In genomic region chr15:82808634-82809041, GRCh38 we compare ENCODE assay signal across 8 cellular contexts. TPM values are rescaled to one million over a fixed set of nuclear protein-coding genes. Genes with fewer than 3 reads are reported as not detected.
A peak's percentile ranks its signal among the peaks of the same experiment; 100 is the strongest.
DNase-seq lines count a peak whose midpoint lies in the region; ATAC-seq, FAIRE-seq and TF ChIP-seq lines count a peak whose summit lies in the region.

No MANE protein-coding gene starts in this region.

- H3K4me1 Mint-ChIP-seq in activated naive CD8-positive, alpha-beta T cell treated with anti-CD3 and anti-CD28 coated beads, Interleukin-2, amount 10 ng/mL, durations not matched to agents 7 days and 5 days = peaks cover 22% of the 10 kb centered on the region

- no peaks in the 10 kb centered on the region for H3K9me3 Mint-ChIP-seq in activated naive CD8-positive, alpha-beta T cell treated with anti-CD3 and anti-CD28 coated beads, Interleukin-2, amount 10 ng/mL, durations not matched to agents 7 days and 5 days

- H3K4me3 ChIP-seq in HepG2 (replicated peaks in 1 of 3; ENCODE audit: insufficient read depth in 1 of 3, low read depth in 2 of 3, low read length in 3 of 3) (peak overlapping the region; percentile 58 to 84 (median 64)), right lobe of liver (no peak overlapping the region), mucosa of stomach (ENCODE audit: low read length) (peak overlapping the region; percentile 5), smooth muscle cell (no peak overlapping the region), aorta (ENCODE audit: low read length in 2 of 2) (no peak overlapping the region)

- POLR2A ChIA-PET in HepG2 (lab: Yijun Ruan, JAX) = interaction anchor here (0.9 to 1.6 kb wide), 7 partner anchors 58 to 269 kb away, joined by 3 to 12 read pairs (median 3); partner anchors contain the start of genes RAMAC and RPS17
- POLR2A ChIA-PET in activated naive CD8-positive, alpha-beta T cell treated with anti-CD3 and anti-CD28 coated beads, Interleukin-2, amount 10 ng/mL, durations not matched to agents 7 days and 5 days (lab: Charles Lee) = interaction anchor here (4.0 to 4.5 kb wide), 2 partner anchors 59 to 268 kb away, joined by 22 to 26 read pairs; partner anchors contain the start of gene RPS17

- H4K20me1 ChIP-seq in HepG2 (ENCODE audit: insufficient read depth, low read length) (peaks cover 3% of the 10 kb centered on the region; the same call in 1 of the 2 replicates), smooth muscle cell (ENCODE audit: low read depth) (peaks cover 24% of the 10 kb centered on the region)

- H3K27ac ChIP-seq in HepG2 (ENCODE audit: extremely low read length, insufficient read depth, low read length) = peak overlapping the region; percentile 97
- peak overlapping the region in 1 of 3 donors; percentile 99 for H3K27ac ChIP-seq in right lobe of liver
- H3K27ac ChIP-seq in smooth muscle cell (ENCODE audit: low read depth) = no peak overlapping the region
- peak overlapping the region in 1 of 2 donors; percentile 37 for H3K27ac ChIP-seq in aorta (ENCODE audit: low read depth in 1 of 2, low read length in 2 of 2)

- in situ Hi-C loops in HepG2 (cut with HindIII; ENCODE audit: extremely low pct_ligation_motif_present, low pct_unique_long_range_greater_than_20kb) = no loop called here

- FAIRE-seq in HepG2 (lab: Jason Lieb, UNC) = no peak

- TSS peak; percentile 86 for BruUV-seq in HepG2 (replicated peaks; lab: Mats Ljungman, UMichigan)

- H3K36me3 ChIP-seq in HepG2 (replicated peaks in 1 of 2; ENCODE audit: control insufficient read depth in 1 of 2, insufficient read depth in 2 of 2, low read length in 2 of 2) (peaks cover 0 to under 1% of the 10 kb centered on the region in 2 experiments; a peak in 2 of 5 replicates), right lobe of liver (peaks cover 0 to 6% (median under 1%) of the 10 kb centered on the region in 4 donors), mucosa of stomach (ENCODE audit: control insufficient read depth, insufficient read depth, low read length) (no peaks in the 10 kb centered on the region), smooth muscle cell (ENCODE audit: low read depth) (no peaks in the 10 kb centered on the region), aorta (ENCODE audit: control insufficient read depth in 1 of 2, insufficient read depth in 2 of 2, low read length in 1 of 2) (no peaks in the 10 kb centered on the region)

- no peaks in the 10 kb centered on the region for H3K9me3 ChIP-seq in HepG2 (ENCODE audit: low read length)
- H3K9me3 ChIP-seq in right lobe of liver = no peaks in the 10 kb centered on the region
- no peaks in the 10 kb centered on the region for H3K9me3 ChIP-seq in mucosa of stomach (ENCODE audit: control insufficient read depth, low read length)
- H3K9me3 ChIP-seq in smooth muscle cell (replicated peaks; ENCODE audit: low read depth) = no peaks in the 10 kb centered on the region
- no peaks in the 10 kb centered on the region for H3K9me3 ChIP-seq in aorta (ENCODE audit: control insufficient read depth, low read length)

- no peak for TF ChIP-seq EP300 in HepG2 (IDR thresholded peaks at IDR 0.05; ENCODE audit: low read depth in 2 of 2, low read length in 2 of 2)
- no peak for TF ChIP-seq EP300 in HepG2 (CRISPR knock-in tag; IDR thresholded peaks at IDR 0.05; ENCODE audit: borderline replicate concordance)

- CTCF ChIA-PET in HepG2 (lab: Yijun Ruan, JAX; ENCODE audit: low intra/inter-chr PET ratio, low total read pairs) = no interaction called here

- WGBS in HepG2 (ENCODE audit: low lambda C conversion rate) = under 1% methylated on average over 9 of the region's 9 CpGs
- WGBS in right lobe of liver (ENCODE audit: insufficient coverage, low coverage, low lambda C conversion rate, missing lambda C conversion rate) = 84% methylated on average over 9 of the region's 9 CpGs
- 83% methylated on average over 9 of the region's 9 CpGs for WGBS in smooth muscle cell (ENCODE audit: low lambda C conversion rate)
- WGBS in aorta, 2 donors = 72 to 82% methylated on average over 9 of the region's 9 CpGs

- H3K4me1 ChIP-seq in HepG2 (ENCODE audit: insufficient read depth, low read length) = peaks cover 36% of the 10 kb centered on the region
- peaks cover 0 to 28% (median 10%) of the 10 kb centered on the region in 4 donors for H3K4me1 ChIP-seq in right lobe of liver
- peaks cover 4% of the 10 kb centered on the region for H3K4me1 ChIP-seq in mucosa of stomach (ENCODE audit: control insufficient read depth, insufficient read depth, low read length)
- peaks cover 14% of the 10 kb centered on the region for H3K4me1 ChIP-seq in smooth muscle cell (ENCODE audit: low read depth)
- H3K4me1 ChIP-seq in aorta (ENCODE audit: control insufficient read depth in 1 of 2, insufficient read depth in 2 of 2, low read length in 2 of 2) = peaks cover 0 to 3% of the 10 kb centered on the region in 2 donors

- H3K36me3 Mint-ChIP-seq in activated naive CD8-positive, alpha-beta T cell treated with anti-CD3 and anti-CD28 coated beads, Interleukin-2, amount 10 ng/mL, durations not matched to agents 7 days and 5 days = peaks cover 14% of the 10 kb centered on the region

- ATAC-seq in HepG2 (peak; percentile 61), right lobe of liver (no peak), aorta (ENCODE audit: low FRiP score) (no peak)
- ATAC-seq in activated naive CD8-positive, alpha-beta T cell treated with anti-CD3 and anti-CD28 coated beads, Interleukin-2, amount 10 ng/mL, durations not matched to agents 7 days and 5 days (ENCODE audit: low read depth) = no peak

- intact Hi-C loops in HepG2 (cut with micrococcal nuclease; ENCODE audit: unreplicated experiment) (loop anchor here (2.0 kb wide), 2 partner anchors 44 to 58 kb away; no protein-coding TSS in a partner anchor), right lobe of liver (cut with DNase I) (no loop called here), aorta (cut with DNase I) (loop anchor here in 1 of 2 donors (5.0 kb wide), 1 partner anchor 56 kb away; no protein-coding TSS in a partner anchor)

- no peak for TF ChIP-seq POLR2A in HepG2 (IDR thresholded peaks at IDR 0.05; ENCODE audit: insufficient read depth in 1 of 2, low read depth in 2 of 2, low read length in 2 of 2)
- TF ChIP-seq POLR2A in right lobe of liver (IDR thresholded peaks at IDR 0.05) = no peak

- TF ChIP-seq CTCF in HepG2 (CRISPR knock-in tag; IDR thresholded peaks at IDR 0.05) (no peak), right lobe of liver (IDR thresholded peaks at IDR 0.05) (no peak), smooth muscle cell (IDR thresholded peaks at IDR 0.05; ENCODE audit: borderline replicate concordance, insufficient read depth, poor library complexity, severe bottlenecking) (no peak)

- H3K27me3 Mint-ChIP-seq in activated naive CD8-positive, alpha-beta T cell treated with anti-CD3 and anti-CD28 coated beads, Interleukin-2, amount 10 ng/mL, durations not matched to agents 7 days and 5 days = peaks cover 5% of the 10 kb centered on the region

- no peaks in the 10 kb centered on the region; a peak in 2 of 5 replicates for H3K27me3 ChIP-seq in HepG2 (ENCODE audit: control insufficient read depth in 1 of 2, insufficient read depth in 2 of 2, low read length in 2 of 2)
- no peaks in the 10 kb centered on the region for H3K27me3 ChIP-seq in right lobe of liver
- H3K27me3 ChIP-seq in mucosa of stomach (ENCODE audit: control insufficient read depth, insufficient read depth, low read length) = no peaks in the 10 kb centered on the region
- no peaks in the 10 kb centered on the region for H3K27me3 ChIP-seq in smooth muscle cell (ENCODE audit: low read depth)
- H3K27me3 ChIP-seq in aorta (ENCODE audit: control insufficient read depth in 1 of 2, insufficient read depth in 2 of 2, low read length in 1 of 2) = no peaks in the 10 kb centered on the region

- H2AFZ ChIP-seq in HepG2 (ENCODE audit: low read length) = peak overlapping the region; percentile 75
- no peak overlapping the region for H2AFZ ChIP-seq in smooth muscle cell (ENCODE audit: low read depth)

- H3K27ac Mint-ChIP-seq in activated naive CD8-positive, alpha-beta T cell treated with anti-CD3 and anti-CD28 coated beads, Interleukin-2, amount 10 ng/mL, durations not matched to agents 7 days and 5 days = no peak overlapping the region

- peak overlapping the region; percentile 57 for H3K9ac ChIP-seq in HepG2 (ENCODE audit: insufficient read depth, low read depth, low read length)
- peak overlapping the region; percentile 2 for H3K9ac ChIP-seq in mucosa of stomach (ENCODE audit: low read length)
- no peak overlapping the region for H3K9ac ChIP-seq in smooth muscle cell (ENCODE audit: low read depth)

- DNase-seq in HepG2 (ENCODE audit: low spot score) (peak; percentile 11), right lobe of liver (no peak), smooth muscle cell (lab: John Stamatoyannopoulos, UW; ENCODE audit: unreplicated experiment) (no peak), SKM-1 treated with dmso at 0.1 percent for 144 hours (lab: John Stamatoyannopoulos, UW; ENCODE audit: unreplicated experiment) (no peak), aorta (no peak), NK-92 (lab: John Stamatoyannopoulos, UW; ENCODE audit: unreplicated experiment) (no peak)
- DNase-seq in activated naive CD8-positive, alpha-beta T cell treated with anti-CD3 and anti-CD28 coated beads, Interleukin-2, amount 10 ng/mL, durations not matched to agents 7 days and 5 days = no peak

- peaks cover 6% of the 10 kb centered on the region for H3F3A ChIP-seq in smooth muscle cell (ENCODE audit: low read depth)

- H3K79me2 ChIP-seq in HepG2 (ENCODE audit: insufficient read depth, low read length) (peaks cover 25% of the 10 kb centered on the region), smooth muscle cell (ENCODE audit: low read depth) (peaks cover 30% of the 10 kb centered on the region)

- peak overlapping the region; percentile 80 for H3K4me3 Mint-ChIP-seq in activated naive CD8-positive, alpha-beta T cell treated with anti-CD3 and anti-CD28 coated beads, Interleukin-2, amount 10 ng/mL, durations not matched to agents 7 days and 5 days

- H3K4me2 ChIP-seq in HepG2 (ENCODE audit: low read depth, low read length) (peak overlapping the region; percentile 98), smooth muscle cell (no peak overlapping the region)

- TF ChIP-seq RAD21 in HepG2 (CRISPR knock-in tag; IDR thresholded peaks at IDR 0.05) = no peak

RNA-seq across cellular contexts. Expression of gene WHAMM, which starts 0.8 kb away (rescaled TPM):
- 2.7 and 2.9 TPM in 2 replicates for total RNA-seq in HepG2 (2016; rRNA removed; fragmentation: Illumina TruSeq; extraction: Trizol)
- 3.1 and 4.9 TPM in 2 replicates for total RNA-seq in HepG2 (2016; cell fraction: cytosol; rRNA removed; fragmentation: Illumina TruSeq; extraction: Trizol; ENCODE audit: low read depth)
- 2.6 and 3.0 TPM in 2 replicates for total RNA-seq in HepG2 (2016; cell fraction: insoluble cytoplasmic fraction; rRNA removed; fragmentation: Illumina TruSeq; extraction: Trizol)
- 2.5 and 2.6 TPM in 2 replicates for total RNA-seq in HepG2 (2016; cell fraction: membrane; rRNA removed; fragmentation: Illumina TruSeq; extraction: Trizol)
- 3.3 and 3.8 TPM in 2 replicates for total RNA-seq in HepG2 (2016; cell fraction: nucleus; rRNA removed; fragmentation: Illumina TruSeq; extraction: Trizol)
- 3.0 and 3.5 TPM in 2 replicates for polyA plus RNA-seq in HepG2 (2011; rRNA removed)
- 2.4 TPM in 2 replicates for polyA plus RNA-seq in HepG2 (2011; cell fraction: cytosol; rRNA removed)
- polyA plus RNA-seq in HepG2 (2011; cell fraction: nucleus; rRNA removed) = 3.2 and 3.8 TPM in 2 replicates
- 3.0 and 3.3 TPM in 2 replicates for polyA plus RNA-seq in HepG2 (2012)
- 0.59 and 0.61 TPM in 2 replicates for polyA plus RNA-seq in HepG2 (2016; cell fraction: cytosol; fragmentation: Illumina TruSeq; extraction: Trizol; ENCODE audit: low read depth)
- 4.2 and 4.9 TPM in 2 replicates for polyA plus RNA-seq in HepG2 (2016; cell fraction: insoluble cytoplasmic fraction; fragmentation: Illumina TruSeq; extraction: Trizol; ENCODE audit: low read depth)
- polyA plus RNA-seq in HepG2 (2016; cell fraction: membrane; fragmentation: Illumina TruSeq; extraction: Trizol; ENCODE audit: low read depth) = 2.1 and 2.3 TPM in 2 replicates
- 6.8 and 8.2 TPM in 2 replicates for polyA plus RNA-seq in HepG2 (2016; cell fraction: nucleus; fragmentation: Illumina TruSeq; extraction: Trizol; ENCODE audit: insufficient read depth, low read depth)
- polyA minus RNA-seq in HepG2 (2011; rRNA and poly(A)+ RNA removed; ENCODE audit: low replicate concordance) = 1.8 and 2.1 TPM in 2 replicates
- 1.5 and 1.6 TPM in 2 replicates for polyA minus RNA-seq in HepG2 (2011; cell fraction: cytosol; rRNA and poly(A)+ RNA removed)
- polyA minus RNA-seq in HepG2 (2011; cell fraction: nucleus; rRNA and poly(A)+ RNA removed) = 3.1 TPM in 2 replicates
- total RNA-seq in right lobe of liver = 1 to 10 TPM; 3.7 to 6.5 (median 4.7) TPM
- total RNA-seq in activated naive CD8-positive, alpha-beta T cell treated with anti-CD3 and anti-CD28 coated beads, Interleukin-2, amount 10 ng/mL, durations not matched to agents 7 days and 5 days = 10 to 100 TPM; 18.1 to 18.2 TPM
- 2.2 and 3.6 TPM in 2 replicates for total RNA-seq in smooth muscle cell
- 4.1 and 5.1 TPM in 2 replicates for polyA plus RNA-seq in smooth muscle cell
- total RNA-seq in aorta = 10 to 100 TPM; 11.5 to 11.8 TPM
- polyA plus RNA-seq in aorta = 1 to 10 TPM; 2.0 to 4.2 TPM

RNA-seq across cellular contexts. Expression of gene FSD2, which starts 2.8 kb away (rescaled TPM):
- total RNA-seq in HepG2 (2016; rRNA removed; fragmentation: Illumina TruSeq; extraction: Trizol) = not detected in 2 replicates
- total RNA-seq in HepG2 (2016; cell fraction: cytosol; rRNA removed; fragmentation: Illumina TruSeq; extraction: Trizol; ENCODE audit: low read depth) = not detected in 2 replicates
- total RNA-seq in HepG2 (2016; cell fraction: insoluble cytoplasmic fraction; rRNA removed; fragmentation: Illumina TruSeq; extraction: Trizol) = not detected in 2 replicates
- not detected in 2 replicates for total RNA-seq in HepG2 (2016; cell fraction: membrane; rRNA removed; fragmentation: Illumina TruSeq; extraction: Trizol)
- total RNA-seq in HepG2 (2016; cell fraction: nucleus; rRNA removed; fragmentation: Illumina TruSeq; extraction: Trizol) = not detected in 2 replicates
- not detected in 2 replicates for polyA plus RNA-seq in HepG2 (2011; rRNA removed)
- not detected in 2 replicates for polyA plus RNA-seq in HepG2 (2011; cell fraction: cytosol; rRNA removed)
- not detected in 2 replicates for polyA plus RNA-seq in HepG2 (2011; cell fraction: nucleus; rRNA removed)
- polyA plus RNA-seq in HepG2 (2012) = not detected in 2 replicates
- polyA plus RNA-seq in HepG2 (2016; cell fraction: cytosol; fragmentation: Illumina TruSeq; extraction: Trizol; ENCODE audit: low read depth) = not detected in 2 replicates
- not detected in 2 replicates for polyA plus RNA-seq in HepG2 (2016; cell fraction: insoluble cytoplasmic fraction; fragmentation: Illumina TruSeq; extraction: Trizol; ENCODE audit: low read depth)
- not detected in 2 replicates for polyA plus RNA-seq in HepG2 (2016; cell fraction: membrane; fragmentation: Illumina TruSeq; extraction: Trizol; ENCODE audit: low read depth)
- not detected in 2 replicates for polyA plus RNA-seq in HepG2 (2016; cell fraction: nucleus; fragmentation: Illumina TruSeq; extraction: Trizol; ENCODE audit: insufficient read depth, low read depth)
- not detected in 2 replicates for polyA minus RNA-seq in HepG2 (2011; rRNA and poly(A)+ RNA removed; ENCODE audit: low replicate concordance)
- polyA minus RNA-seq in HepG2 (2011; cell fraction: cytosol; rRNA and poly(A)+ RNA removed) = not detected in 2 replicates
- polyA minus RNA-seq in HepG2 (2011; cell fraction: nucleus; rRNA and poly(A)+ RNA removed) = under 0.01 TPM in 1 of 2 replicates, not detected in the other
- not detected for total RNA-seq in right lobe of liver
- not detected for total RNA-seq in activated naive CD8-positive, alpha-beta T cell treated with anti-CD3 and anti-CD28 coated beads, Interleukin-2, amount 10 ng/mL, durations not matched to agents 7 days and 5 days
- not detected in 2 replicates for total RNA-seq in smooth muscle cell
- not detected in 2 replicates for polyA plus RNA-seq in smooth muscle cell
- not detected for total RNA-seq in aorta
- polyA plus RNA-seq in aorta = under 1 TPM in 1 of 2 donors, not detected in 1; under 0.01 TPM

Comparison
In these comparisons a context has a peak if more than half of its experiments do, and no peak if none do; other contexts are left out.
1. H3K4me3 ChIP-seq: peak in HepG2 (3 of 3) and mucosa of stomach (single experiment); none in right lobe of liver (0 of 3), smooth muscle cell (single experiment) and aorta (0 of 2).